ENCODE assay signal across 22 cellular contexts in the genomic region with DNA sequence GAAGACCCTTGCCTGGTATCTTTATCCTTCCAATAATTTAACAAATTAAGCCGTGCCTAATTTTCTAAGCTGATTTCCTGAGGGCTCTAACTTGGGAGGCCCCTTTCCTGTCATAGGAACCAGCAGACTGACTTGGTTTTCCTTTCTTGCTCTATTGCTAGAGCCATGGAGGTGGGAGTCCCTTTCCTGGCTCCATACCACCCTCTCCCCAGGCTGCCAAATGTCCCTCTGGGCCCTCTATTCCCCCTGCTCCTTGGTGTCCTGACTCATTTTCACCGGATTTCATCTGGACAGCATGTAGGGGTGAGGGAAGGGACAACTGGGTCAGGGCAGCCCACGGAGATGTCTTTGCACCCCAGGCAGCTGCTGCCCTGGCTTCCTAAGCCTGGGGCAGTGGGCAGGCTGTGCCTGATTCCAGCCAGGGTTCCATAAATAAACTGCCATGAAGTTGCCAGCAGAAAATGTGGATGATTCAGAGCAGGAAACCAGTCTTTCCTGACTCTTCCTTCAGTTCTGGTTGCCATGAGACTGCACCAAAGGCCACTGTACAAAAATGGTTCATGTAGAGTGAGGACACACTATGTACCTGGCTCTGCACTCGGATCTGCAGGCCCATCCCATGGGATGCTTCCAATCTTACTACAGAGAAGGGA. TPM values are rescaled to one million over a fixed set of nuclear protein-coding genes. Genes with fewer than 3 reads are reported as not detected.
DNase-seq lines count a peak whose midpoint lies in the region; ATAC-seq lines count a peak whose summit lies in the region.
"Had no signal": no experiment of that assay in that cellular context is flagged by ENCODE, and none has a peak within 500 bp of the region (broad histone marks: within the 10 kb centered on the region; RNA-seq: fewer than 3 reads in every experiment).

No MANE protein-coding gene starts in this region.

- H3F3A ChIP-seq in GM23248 (ENCODE audit: insufficient read depth) = no peaks in the 10 kb centered on the region

- DNase-seq in GM23248 = peak; percentile 47
- DNase-seq in SK-N-MC (ENCODE audit: low read depth, low spot score) = no peak
- DNase-seq in inferior parietal cortex (ENCODE audit: extremely low spot score) = peak; percentile 13
- peak; percentile 13 for DNase-seq in stromal cell of bone marrow (ENCODE audit: low read depth)
- no peak for DNase-seq in NCI-H2081 treated with DMSO at 0.1 percent for 48 hours (lab: John Stamatoyannopoulos, UW)
- DNase-seq in DMS 273 (lab: John Stamatoyannopoulos, UW; ENCODE audit: unreplicated experiment) = no peak
- DNase-seq: activated CD4-positive, CD25-positive, alpha-beta regulatory T cell treated with anti-CD3 and anti-CD28 coated beads, Interleukin-2, amount 50 U/mL, for 72 hours; activated CD8-positive, alpha-beta memory T cell treated with anti-CD3 and anti-CD28 coated beads, Interleukin-2, amount 10 ng/mL, durations not matched to agents 7 days and 5 days; colonic mucosa; immature natural killer cell; Karpas-422; mesendoderm; NCI-H1417 treated with DMSO at 0.1 percent for 48 hours; SHP77 treated with DMSO at 0.1 percent for 48 hours; sigmoid colon; stimulated activated CD4-positive, alpha-beta T cell treated with anti-CD3 and anti-CD28 coated beads, Interleukin-4, amount 100 ng/mL, for 24 hours; stimulated activated CD8-positive, alpha-beta memory T cell treated with anti-CD3 and anti-CD28 coated beads, Interleukin-4, amount 100 ng/mL, for 48 hours had no signal

- H3K4me3 ChIP-seq in GM23248 (no peak overlapping the region), SK-N-MC (peak overlapping the region; percentile 5; the same call in 1 of the 2 replicates)
- H3K4me3 ChIP-seq: BLaER1 treated with 17β-estradiol and CSF1 and Interleukin-3, amounts not matched to agents 10 nM and 100 nM; colonic mucosa; sigmoid colon; thoracic aorta had no signal

- H2AFZ ChIP-seq in GM23248 = peak overlapping the region; percentile 20; the same call in 1 of the 2 replicates

- H3K79me2 ChIP-seq in GM23248 (ENCODE audit: insufficient read depth) = no peaks in the 10 kb centered on the region

- H3K27ac ChIP-seq in GM23248 (no peak overlapping the region), SK-N-MC (0 out of 2 replicates have a peak overlapping the region, but pooled peaks have one; percentile 5)
- H3K27ac ChIP-seq: BLaER1 treated with 17β-estradiol and CSF1 and Interleukin-3, amounts not matched to agents 10 nM and 100 nM; colonic mucosa; epithelial cell of prostate; neutrophil; sigmoid colon had no signal

- 49 to 53% methylated on average over 4 of the region's 4 CpGs for WGBS in GM23248 (ENCODE audit: low coverage in 1 of 2, low lambda C conversion rate in 2 of 2, missing lambda C conversion rate in 2 of 2), 2 experiments

- in situ Hi-C loops in GM23248 (cut with MboI) = no loop called here

- peaks cover 10% of the 10 kb centered on the region for H3K4me1 ChIP-seq in GM23248 (ENCODE audit: insufficient read depth)
- H3K4me1 ChIP-seq: colonic mucosa, sigmoid colon had no signal

- H3K36me3 ChIP-seq in GM23248 (ENCODE audit: low read depth) (no peaks in the 10 kb centered on the region), SK-N-MC (ENCODE audit: insufficient read depth, low read length) (no peaks in the 10 kb centered on the region)
- H3K36me3 ChIP-seq: BLaER1 treated with 17β-estradiol and CSF1 and Interleukin-3, amounts not matched to agents 10 nM and 100 nM; colonic mucosa; neutrophil; sigmoid colon; thoracic aorta had no signal

- H3K9ac ChIP-seq in GM23248 (no peak overlapping the region), SK-N-MC (ENCODE audit: insufficient read length) (no peak overlapping the region)
- H3K9ac ChIP-seq: BLaER1 treated with 17β-estradiol and CSF1 and Interleukin-3, amounts not matched to agents 10 nM and 100 nM had no signal

- H3K27me3 ChIP-seq in GM23248 (replicated peaks; ENCODE audit: insufficient read depth) = no peaks in the 10 kb centered on the region; the same call in 1 of the 2 replicates
- H3K27me3 ChIP-seq: BLaER1 treated with 17β-estradiol and CSF1 and Interleukin-3, amounts not matched to agents 10 nM and 100 nM; colonic mucosa; neutrophil; sigmoid colon had no signal

- H3K9me3 ChIP-seq in GM23248 (ENCODE audit: low read depth) (no peaks in the 10 kb centered on the region), SK-N-MC (ENCODE audit: low read depth, low read length) (no peaks in the 10 kb centered on the region)
- H3K9me3 ChIP-seq: BLaER1 treated with 17β-estradiol and CSF1 and Interleukin-3, amounts not matched to agents 10 nM and 100 nM; colonic mucosa; neutrophil; sigmoid colon; thoracic aorta had no signal

- no peaks in the 10 kb centered on the region for H4K20me1 ChIP-seq in GM23248 (ENCODE audit: insufficient read depth)
- H4K20me1 ChIP-seq: BLaER1 treated with 17β-estradiol and CSF1 and Interleukin-3, amounts not matched to agents 10 nM and 100 nM had no signal

- H3K4me2 ChIP-seq in GM23248 (ENCODE audit: unreplicated experiment) = no peak overlapping the region
- H3K4me2 ChIP-seq: BLaER1 treated with 17β-estradiol and CSF1 and Interleukin-3, amounts not matched to agents 10 nM and 100 nM had no signal

- no peak for ATAC-seq in HG02678 (IDR thresholded peaks at IDR 0.05; ENCODE audit: unreplicated experiment)
- ATAC-seq: activated CD8-positive, alpha-beta memory T cell treated with anti-CD3 and anti-CD28 coated beads, Interleukin-2, amount 10 ng/mL, durations not matched to agents 7 days and 5 days had no signal

- H3K9me2 ChIP-seq in GM23248 (ENCODE audit: insufficient read depth) = no peaks in the 10 kb centered on the region

RNA-seq across cellular contexts. Expression of a gene that starts 38.0 kb away (rescaled TPM):
- total RNA-seq in GM23248 (2014; rRNA removed; shearing (Covaris generic)) = 204 and 214 TPM in 2 replicates
- 156 and 165 TPM in 2 replicates for polyA plus RNA-seq in GM23248 (2016; fragmentation: Nextera tagmentation; extraction: Ambion mirVana)

Comparison
In these comparisons a context has a peak if more than half of its experiments do, and no peak if none do; other contexts are left out.
1. DNase-seq: peak in GM23248 (single experiment), inferior parietal cortex (single experiment) and stromal cell of bone marrow (single experiment); none in SK-N-MC (single experiment), NCI-H2081 treated with DMSO at 0.1 percent for 48 hours (single experiment) and DMS 273 (single experiment).